Comparison of ENCODE assay signal across 8 cellular contexts in genomic region chr1:15833842-15834405, GRCh38. TPM values are rescaled to one million over a fixed set of nuclear protein-coding genes. Genes with fewer than 3 reads are reported as not detected.
DNase-seq lines count a peak whose midpoint lies in the region; ATAC-seq, FAIRE-seq and TF ChIP-seq lines count a peak whose summit lies in the region.

No MANE protein-coding gene starts in this region.

- no peak for TF ChIP-seq CTCF in keratinocyte (optimal IDR thresholded peaks at IDR 0.05 in 1 of 3, IDR thresholded peaks at IDR 0.05 in 1 of 3, conservative IDR thresholded peaks at IDR 0.05 in 1 of 3; ENCODE audit: extremely low read depth in 1 of 3, insufficient read depth in 2 of 3, low read length in 3 of 3)

- no peak for ATAC-seq in activated T-cell treated with anti-CD3 and anti-CD28 coated beads, Interleukin-2, amount 50 U/mL, for 72 hours (replicated peaks in 1 of 2)
- no peak for ATAC-seq in HG02973 (IDR thresholded peaks at IDR 0.05; ENCODE audit: unreplicated experiment)

- H3K27me3 ChIP-seq in keratinocyte (ENCODE audit: control insufficient read depth, extremely low read depth, insufficient read depth, low read length) = no peaks in the 10 kb centered on the region

- H3K9ac ChIP-seq in keratinocyte (ENCODE audit: control insufficient read depth, extremely low read depth, insufficient read depth, low read length) = peak overlapping the region; percentile 98

- no peak overlapping the region for H2AFZ ChIP-seq in keratinocyte (ENCODE audit: control insufficient read depth, low read length)

- H3K36me3 ChIP-seq in keratinocyte (ENCODE audit: control insufficient read depth in 2 of 2, extremely low read depth in 1 of 2, insufficient read depth in 2 of 2, low read length in 2 of 2) = no peaks in the 10 kb centered on the region

- H3K9me3 Mint-ChIP-seq in activated T-cell treated with anti-CD3 and anti-CD28 coated beads, Interleukin-2, amount 50 U/mL, for 72 hours = no peaks in the 10 kb centered on the region
- H3K9me3 Mint-ChIP-seq in activated naive CD8-positive, alpha-beta T cell treated with anti-CD3 and anti-CD28 coated beads for 36 hours = no peaks in the 10 kb centered on the region

- H3K36me3 Mint-ChIP-seq in activated T-cell treated with anti-CD3 and anti-CD28 coated beads, Interleukin-2, amount 50 U/mL, for 72 hours (ENCODE audit: insufficient read depth in 2 of 2) = peaks cover 1 to 3% of the 10 kb centered on the region in 2 donors
- H3K36me3 Mint-ChIP-seq in activated naive CD8-positive, alpha-beta T cell treated with anti-CD3 and anti-CD28 coated beads for 36 hours = peaks cover 10% of the 10 kb centered on the region

- H3K4me1 Mint-ChIP-seq in activated T-cell treated with anti-CD3 and anti-CD28 coated beads, Interleukin-2, amount 50 U/mL, for 72 hours (ENCODE audit: low read depth) = peaks cover 37% of the 10 kb centered on the region
- peaks cover 34% of the 10 kb centered on the region for H3K4me1 Mint-ChIP-seq in activated naive CD8-positive, alpha-beta T cell treated with anti-CD3 and anti-CD28 coated beads for 36 hours

- FAIRE-seq in keratinocyte (lab: Jason Lieb, UNC) = peak; percentile 26

- dilution Hi-C loops in keratinocyte (cut with MboI; ENCODE audit: extremely low pct_ligation_motif_present, low sequenced_read_pairs) = no loop called here

- H3K4me1 ChIP-seq in keratinocyte (ENCODE audit: control insufficient read depth, extremely low read depth, insufficient read depth, low read length) = peaks cover 37% of the 10 kb centered on the region

- peak overlapping the region; percentile 96 to 98 for H3K4me3 Mint-ChIP-seq in activated T-cell treated with anti-CD3 and anti-CD28 coated beads, Interleukin-2, amount 50 U/mL, for 72 hours
- peak overlapping the region; percentile 89 for H3K4me3 Mint-ChIP-seq in activated naive CD8-positive, alpha-beta T cell treated with anti-CD3 and anti-CD28 coated beads for 36 hours

- H3K27me3 Mint-ChIP-seq in activated T-cell treated with anti-CD3 and anti-CD28 coated beads, Interleukin-2, amount 50 U/mL, for 72 hours (ENCODE audit: low read depth) = no peaks in the 10 kb centered on the region
- no peaks in the 10 kb centered on the region for H3K27me3 Mint-ChIP-seq in activated naive CD8-positive, alpha-beta T cell treated with anti-CD3 and anti-CD28 coated beads for 36 hours

- H3K4me3 ChIP-seq in keratinocyte (ENCODE audit: control insufficient read depth in 2 of 3, extremely low read depth in 1 of 3, insufficient read depth in 2 of 3, low read depth in 1 of 3, low read length in 3 of 3) = peak overlapping the region; percentile 63 to 95 (median 71)

- peak overlapping the region; percentile 90 for H3K4me2 ChIP-seq in keratinocyte (ENCODE audit: control insufficient read depth, extremely low read depth, insufficient read depth, low read depth, low read length)

- no peaks in the 10 kb centered on the region for H3K9me1 ChIP-seq in keratinocyte (ENCODE audit: control insufficient read depth, extremely low read depth, insufficient read depth, low read length)

- no peaks in the 10 kb centered on the region for H4K20me1 ChIP-seq in keratinocyte (ENCODE audit: control insufficient read depth, extremely low read depth, insufficient read depth, low read length)

- no peaks in the 10 kb centered on the region for H3K9me3 ChIP-seq in keratinocyte (ENCODE audit: control insufficient read depth, low read depth, low read length)

- peak overlapping the region; percentile 97 for H3K27ac ChIP-seq in keratinocyte (ENCODE audit: control insufficient read depth, insufficient read depth, low read length)
- H3K27ac ChIP-seq in temporal lobe (ENCODE audit: low read depth, low read length) = peak overlapping the region; percentile 100

- H3K27ac Mint-ChIP-seq in activated T-cell treated with anti-CD3 and anti-CD28 coated beads, Interleukin-2, amount 50 U/mL, for 72 hours = peak overlapping the region; percentile 98
- peak overlapping the region; percentile 98 for H3K27ac Mint-ChIP-seq in activated naive CD8-positive, alpha-beta T cell treated with anti-CD3 and anti-CD28 coated beads for 36 hours

- no peak for DNase-seq in activated T-cell treated with anti-CD3 and anti-CD28 coated beads, Interleukin-2, amount 50 U/mL, for 72 hours
- no peak for DNase-seq in activated T-cell treated with anti-CD3 and anti-CD28 coated beads for 4 hours
- no peak for DNase-seq in activated naive CD8-positive, alpha-beta T cell treated with anti-CD3 and anti-CD28 coated beads for 36 hours
- no peak for DNase-seq in keratinocyte (ENCODE audit: low read depth, low spot score)
- no peak for DNase-seq in cortex of kidney (lab: John Stamatoyannopoulos, UW)
- DNase-seq in DMS53 (lab: John Stamatoyannopoulos, UW) = no peak

- no peaks in the 10 kb centered on the region for H3K79me2 ChIP-seq in keratinocyte (ENCODE audit: control insufficient read depth, insufficient read depth, low read length)

RNA-seq across cellular contexts. Expression of gene SPEN, which starts 13.6 kb away (rescaled TPM):
- total RNA-seq in activated T-cell treated with anti-CD3 and anti-CD28 coated beads, Interleukin-2, amount 50 U/mL, for 72 hours = 10 to 100 TPM; 53.5 to 56.9 TPM
- total RNA-seq in activated naive CD8-positive, alpha-beta T cell treated with anti-CD3 and anti-CD28 coated beads for 36 hours = 10 to 100 TPM; 49.3 to 51.9 TPM
- 4.9 to 9.1 TPM (median 8.9 TPM) in 3 replicates for polyA plus RNA-seq in keratinocyte
- 22.5 TPM for polyA plus RNA-seq in keratinocyte (2011; ENCODE audit: low read depth)
- polyA plus RNA-seq in keratinocyte (2011; cell fraction: cytosol; rRNA removed) = 6.3 and 6.9 TPM in 2 replicates
- 46.7 and 46.9 TPM in 2 replicates for polyA plus RNA-seq in keratinocyte (2011; cell fraction: nucleus; rRNA removed)
- polyA plus RNA-seq in keratinocyte (2012; ENCODE audit: low replicate concordance) = 25.0 and 35.6 TPM in 2 replicates
- 18.8 to 84.5 TPM (median 42.0 TPM) in 3 replicates for polyA minus RNA-seq in keratinocyte
- polyA minus RNA-seq in keratinocyte (2011; cell fraction: cytosol; rRNA and poly(A)+ RNA removed) = 6.7 TPM
- polyA minus RNA-seq in keratinocyte (2011; cell fraction: nucleus; rRNA and poly(A)+ RNA removed) = 30.5 and 60.2 TPM in 2 replicates
- total RNA-seq in temporal lobe = 75.0 TPM

RNA-seq across cellular contexts. Expression of gene UQCRHL, which starts 26.5 kb away (rescaled TPM):
- 1 to 10 TPM; 2.2 to 2.9 TPM for total RNA-seq in activated T-cell treated with anti-CD3 and anti-CD28 coated beads, Interleukin-2, amount 50 U/mL, for 72 hours
- total RNA-seq in activated naive CD8-positive, alpha-beta T cell treated with anti-CD3 and anti-CD28 coated beads for 36 hours = 1 to 10 TPM; 1.9 to 2.0 TPM
- polyA plus RNA-seq in keratinocyte = 2.6 to 14.0 TPM (median 4.6 TPM) in 3 replicates
- polyA plus RNA-seq in keratinocyte (2011; ENCODE audit: low read depth) = 2.5 TPM
- 6.8 and 8.4 TPM in 2 replicates for polyA plus RNA-seq in keratinocyte (2011; cell fraction: cytosol; rRNA removed)
- 2.1 TPM in 2 replicates for polyA plus RNA-seq in keratinocyte (2011; cell fraction: nucleus; rRNA removed)
- 2.6 and 4.3 TPM in 2 replicates for polyA plus RNA-seq in keratinocyte (2012; ENCODE audit: low replicate concordance)
- polyA minus RNA-seq in keratinocyte = 0.23 to 0.77 TPM in 2 of 3 replicates, not detected in the other
- polyA minus RNA-seq in keratinocyte (2011; cell fraction: cytosol; rRNA and poly(A)+ RNA removed) = 8.2 TPM
- polyA minus RNA-seq in keratinocyte (2011; cell fraction: nucleus; rRNA and poly(A)+ RNA removed) = 0.21 TPM in 1 of 2 replicates, not detected in the other
- total RNA-seq in temporal lobe = 1.2 TPM
